35 cellular contexts compared by ENCODE assay signal in the genomic region with DNA sequence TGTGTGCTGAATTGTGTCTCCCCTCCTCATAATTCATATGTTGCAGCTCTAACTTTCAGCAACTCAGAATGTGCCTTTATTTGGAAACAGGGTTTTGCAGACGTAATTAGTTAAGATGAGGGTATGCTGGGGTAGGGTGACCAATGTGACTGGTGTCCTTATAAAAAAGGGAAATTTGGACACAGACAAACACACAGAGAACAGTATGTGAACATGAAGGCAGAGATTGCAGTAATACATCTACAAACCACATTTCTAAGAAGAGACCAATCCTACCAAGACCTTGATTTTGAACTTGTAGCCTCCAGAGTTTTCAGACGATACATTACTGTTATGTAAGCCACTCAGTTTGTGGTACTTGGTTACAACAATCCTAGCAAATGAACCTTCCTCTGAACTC.
DNase-seq lines count a peak whose midpoint lies in the region; ATAC-seq, FAIRE-seq and TF ChIP-seq lines count a peak whose summit lies in the region.
"Had no signal": no experiment of that assay in that cellular context is flagged by ENCODE, and none has a peak within 500 bp of the region (broad histone marks: within the 10 kb centered on the region; RNA-seq: fewer than 3 reads in every experiment).

No MANE protein-coding gene starts in this region.

- no peaks in the 10 kb centered on the region for H3K9me3 ChIP-seq in lower lobe of right lung
- H3K9me3 ChIP-seq in upper lobe of right lung, result no peaks in the 10 kb centered on the region
- H3K9me3 ChIP-seq: A549; BE2C; BLaER1; BLaER1 treated with 17β-estradiol and CSF1 and Interleukin-3, amounts not matched to agents 10 nM and 100 nM; Caco-2 had no signal

- peaks cover 38% of the 10 kb centered on the region for H3K4me1 Mint-ChIP-seq in nephron progenitor cell
- no peaks in the 10 kb centered on the region for H3K4me1 Mint-ChIP-seq in activated CD4-positive, alpha-beta T cell treated with anti-CD3 and anti-CD28 coated beads, Interleukin-2, amount 10 ng/mL, durations not matched to agents 7 days and 5 days
- no peaks in the 10 kb centered on the region for H3K4me1 Mint-ChIP-seq in activated CD4-positive, alpha-beta T cell treated with anti-CD3 and anti-CD28 coated beads for 36 hours
- H3K4me1 Mint-ChIP-seq: B cell; CD14-positive monocyte; CD4-positive, alpha-beta memory T cell; CD4-positive, CD25-positive, alpha-beta regulatory T cell; CD8-positive, alpha-beta memory T cell had no signal

- CTCF ChIA-PET in activated CD4-positive, alpha-beta T cell treated with anti-CD3 and anti-CD28 coated beads, Interleukin-2, amount 10 ng/mL, durations not matched to agents 7 days and 5 days (lab: Charles Lee), result no interaction called here
- CTCF ChIA-PET in activated CD4-positive, alpha-beta T cell treated with anti-CD3 and anti-CD28 coated beads for 36 hours (lab: Charles Lee), result no interaction called here

- H3K36me3 Mint-ChIP-seq in nephron progenitor cell (ENCODE audit: low read depth), result no peaks in the 10 kb centered on the region
- H3K36me3 Mint-ChIP-seq in activated CD4-positive, alpha-beta T cell treated with anti-CD3 and anti-CD28 coated beads, Interleukin-2, amount 10 ng/mL, durations not matched to agents 7 days and 5 days (ENCODE audit: low read depth), result no peaks in the 10 kb centered on the region
- H3K36me3 Mint-ChIP-seq in activated CD4-positive, alpha-beta T cell treated with anti-CD3 and anti-CD28 coated beads for 36 hours (ENCODE audit: low read depth), result no peaks in the 10 kb centered on the region
- H3K36me3 Mint-ChIP-seq: CD14-positive monocyte; CD4-positive, alpha-beta memory T cell; CD4-positive, CD25-positive, alpha-beta regulatory T cell; CD8-positive, alpha-beta T cell had no signal

- TF ChIP-seq CTCF in D721Med (IDR thresholded peaks at IDR 0.05; ENCODE audit: insufficient read depth, missing control alignments), result no peak
- no peak for TF ChIP-seq CTCF in lower lobe of right lung (IDR thresholded peaks at IDR 0.05)
- no peak for TF ChIP-seq CTCF in nephron progenitor cell (IDR thresholded peaks at IDR 0.05)
- no peak for TF ChIP-seq CTCF in upper lobe of right lung (IDR thresholded peaks at IDR 0.05)

- H3K4me3 Mint-ChIP-seq in nephron progenitor cell, result no peak overlapping the region
- no peak overlapping the region for H3K4me3 Mint-ChIP-seq in activated CD4-positive, alpha-beta T cell treated with anti-CD3 and anti-CD28 coated beads, Interleukin-2, amount 10 ng/mL, durations not matched to agents 7 days and 5 days
- H3K4me3 Mint-ChIP-seq in activated CD4-positive, alpha-beta T cell treated with anti-CD3 and anti-CD28 coated beads for 36 hours, result no peak overlapping the region
- H3K4me3 Mint-ChIP-seq: B cell; CD14-positive monocyte; CD4-positive, alpha-beta memory T cell; CD4-positive, alpha-beta T cell; CD4-positive, CD25-positive, alpha-beta regulatory T cell; CD8-positive, alpha-beta memory T cell; CD8-positive, alpha-beta T cell had no signal

- H3K9me3 Mint-ChIP-seq in nephron progenitor cell, result no peaks in the 10 kb centered on the region
- no peaks in the 10 kb centered on the region for H3K9me3 Mint-ChIP-seq in activated CD4-positive, alpha-beta T cell treated with anti-CD3 and anti-CD28 coated beads, Interleukin-2, amount 10 ng/mL, durations not matched to agents 7 days and 5 days
- peaks cover 2% of the 10 kb centered on the region for H3K9me3 Mint-ChIP-seq in activated CD4-positive, alpha-beta T cell treated with anti-CD3 and anti-CD28 coated beads for 36 hours (ENCODE audit: low read depth)
- H3K9me3 Mint-ChIP-seq: CD14-positive monocyte; CD4-positive, alpha-beta T cell had no signal

- H3K27ac ChIP-seq in lower lobe of right lung (no peak overlapping the region), upper lobe of right lung (no peak overlapping the region)
- H3K27ac ChIP-seq: 22Rv1; BLaER1; BLaER1 treated with 17β-estradiol and CSF1 and Interleukin-3, amounts not matched to agents 10 nM and 100 nM; C4-2B had no signal

- ATAC-seq in lower lobe of right lung (peak; percentile 67 to 73), upper lobe of right lung (peak; percentile 81), GM18861 (IDR thresholded peaks at IDR 0.05; ENCODE audit: unreplicated experiment) (no peak)
- no peak for ATAC-seq in activated CD4-positive, alpha-beta T cell treated with anti-CD3 and anti-CD28 coated beads for 36 hours
- ATAC-seq: CD8-positive, alpha-beta T cell had no signal

- DNase-seq in D721Med (ENCODE audit: insufficient read length, low spot score) (no peak), lower lobe of right lung (no peak), nephron progenitor cell (no peak), upper lobe of right lung (no peak), SKM-1 treated with dmso at 0.1 percent for 144 hours (lab: John Stamatoyannopoulos, UW; ENCODE audit: unreplicated experiment) (no peak)
- no peak for DNase-seq in activated CD4-positive, alpha-beta T cell treated with anti-CD3 and anti-CD28 coated beads, Interleukin-2, amount 10 ng/mL, durations not matched to agents 7 days and 5 days
- DNase-seq in activated CD4-positive, alpha-beta T cell treated with anti-CD3 and anti-CD28 coated beads for 36 hours, result no peak
- DNase-seq: 8988T; ACHN; AML-193; BE2C; C1 segment of cervical spinal cord; Caco-2; Calu3; CD4-positive, alpha-beta memory T cell; CD4-positive, alpha-beta T cell; CD4-positive, CD25-positive, alpha-beta regulatory T cell; CD8-positive, alpha-beta memory T cell; CD8-positive, alpha-beta T cell; COR-L47; DMS153; DMS53; DMS79; DMS79 treated with DMSO at 0.1 percent for 48 hours; DND-41; EL had no signal

- H3K27me3 ChIP-seq in lower lobe of right lung (ENCODE audit: low read depth) (no peaks in the 10 kb centered on the region), upper lobe of right lung (no peaks in the 10 kb centered on the region)
- H3K27me3 ChIP-seq: BE2C; BLaER1; BLaER1 treated with 17β-estradiol and CSF1 and Interleukin-3, amounts not matched to agents 10 nM and 100 nM had no signal

- peaks cover 4% of the 10 kb centered on the region for H3K4me1 ChIP-seq in lower lobe of right lung
- no peaks in the 10 kb centered on the region for H3K4me1 ChIP-seq in upper lobe of right lung
- H3K4me1 ChIP-seq: BLaER1; BLaER1 treated with 17β-estradiol and CSF1 and Interleukin-3, amounts not matched to agents 10 nM and 100 nM; Caco-2 had no signal

- peak overlapping the region; percentile 33 for H3K27ac Mint-ChIP-seq in nephron progenitor cell
- no peak overlapping the region for H3K27ac Mint-ChIP-seq in activated CD4-positive, alpha-beta T cell treated with anti-CD3 and anti-CD28 coated beads, Interleukin-2, amount 10 ng/mL, durations not matched to agents 7 days and 5 days
- H3K27ac Mint-ChIP-seq in activated CD4-positive, alpha-beta T cell treated with anti-CD3 and anti-CD28 coated beads for 36 hours, result no peak overlapping the region
- H3K27ac Mint-ChIP-seq: B cell; CD14-positive monocyte; CD4-positive, alpha-beta memory T cell; CD4-positive, alpha-beta T cell; CD4-positive, CD25-positive, alpha-beta regulatory T cell; CD8-positive, alpha-beta memory T cell; CD8-positive, alpha-beta T cell had no signal

- H3K36me3 ChIP-seq in lower lobe of right lung (no peaks in the 10 kb centered on the region), upper lobe of right lung (no peaks in the 10 kb centered on the region)
- H3K36me3 ChIP-seq: BE2C; BLaER1; BLaER1 treated with 17β-estradiol and CSF1 and Interleukin-3, amounts not matched to agents 10 nM and 100 nM had no signal

- no peaks in the 10 kb centered on the region for H3K27me3 Mint-ChIP-seq in nephron progenitor cell (ENCODE audit: low read depth, poor library complexity)
- H3K27me3 Mint-ChIP-seq in activated CD4-positive, alpha-beta T cell treated with anti-CD3 and anti-CD28 coated beads, Interleukin-2, amount 10 ng/mL, durations not matched to agents 7 days and 5 days, result no peaks in the 10 kb centered on the region
- H3K27me3 Mint-ChIP-seq in activated CD4-positive, alpha-beta T cell treated with anti-CD3 and anti-CD28 coated beads for 36 hours, result no peaks in the 10 kb centered on the region
- H3K27me3 Mint-ChIP-seq: CD4-positive, alpha-beta memory T cell; CD4-positive, alpha-beta T cell; CD4-positive, CD25-positive, alpha-beta regulatory T cell; CD8-positive, alpha-beta memory T cell had no signal

- H3K4me3 ChIP-seq in lower lobe of right lung (no peak overlapping the region), upper lobe of right lung (no peak overlapping the region)
- H3K4me3 ChIP-seq: A549; BLaER1; BLaER1 treated with 17β-estradiol and CSF1 and Interleukin-3, amounts not matched to agents 10 nM and 100 nM had no signal

- FAIRE-seq in D721Med (lab: Jason Lieb, UNC), result peak; percentile 87
- FAIRE-seq: A204.1, A549 had no signal

- POLR2A ChIA-PET in activated CD4-positive, alpha-beta T cell treated with anti-CD3 and anti-CD28 coated beads, Interleukin-2, amount 10 ng/mL, durations not matched to agents 7 days and 5 days (lab: Charles Lee), result no interaction called here
- POLR2A ChIA-PET in activated CD4-positive, alpha-beta T cell treated with anti-CD3 and anti-CD28 coated beads for 36 hours (lab: Charles Lee), result no interaction called here

- intact Hi-C loops in lower lobe of right lung (cut with DNase I), result no loop called here
- intact Hi-C loops in upper lobe of right lung (cut with DNase I), result no loop called here
- intact Hi-C loops in activated CD4-positive, alpha-beta T cell treated with anti-CD3 and anti-CD28 coated beads for 36 hours (cut with DNase I, micrococcal nuclease), result loop anchor here in 1 of 2 experiments (10.0 kb wide), 1 partner anchor 753 kb away; no protein-coding TSS in a partner anchor

Comparison
In these comparisons a context has a peak if more than half of its experiments do, and no peak if none do; other contexts are left out.
1. ATAC-seq: peak in lower lobe of right lung (2 of 2) and upper lobe of right lung (single experiment); none in GM18861 (single experiment) and activated CD4-positive, alpha-beta T cell treated with anti-CD3 and anti-CD28 coated beads for 36 hours (single experiment).